ENCODE assay signal across 12 cellular contexts in the genomic region with DNA sequence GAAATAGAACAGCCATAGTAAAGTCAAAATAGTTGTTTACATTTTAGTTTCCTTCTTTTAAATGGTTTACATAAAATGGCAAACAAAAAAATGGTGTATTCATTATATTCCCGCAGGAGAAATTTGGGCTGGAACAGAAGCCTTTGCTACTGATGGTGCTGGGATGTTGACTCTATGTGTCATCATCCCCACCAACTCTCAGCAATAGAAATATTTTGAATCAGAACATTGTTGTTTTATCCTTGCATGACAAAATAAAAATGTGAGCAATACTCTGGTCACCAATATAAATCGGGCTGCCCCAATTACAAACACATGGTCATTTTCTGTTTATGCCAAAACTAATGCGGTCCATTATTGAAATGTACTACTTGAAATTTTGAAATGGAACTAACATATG.
A peak's percentile ranks its signal among the peaks of the same experiment; 100 is the strongest.
DNase-seq lines count a peak whose midpoint lies in the region; TF ChIP-seq lines count a peak whose summit lies in the region.
"Had no signal": no experiment of that assay in that cellular context is flagged by ENCODE, and none has a peak within 500 bp of the region (broad histone marks: within the 10 kb centered on the region; RNA-seq: fewer than 3 reads in every experiment).

No MANE protein-coding gene starts in this region.

- H3K36me3 Mint-ChIP-seq in HFFc6 (ENCODE audit: low read depth), result no peaks in the 10 kb centered on the region
- H3K36me3 Mint-ChIP-seq: CD4-positive, alpha-beta memory T cell had no signal

- H3K9me3 Mint-ChIP-seq in HFFc6, result no peaks in the 10 kb centered on the region; the same call in 1 of the 2 replicates

- no peaks in the 10 kb centered on the region for H3K9me3 ChIP-seq in MG63
- H3K9me3 ChIP-seq: BE2C had no signal

- DNase-seq in HFFc6, result peak; percentile 17
- DNase-seq in MG63, result peak; percentile 0
- DNase-seq in dedifferentiated amniotic fluid mesenchymal stem cell (ENCODE audit: extremely low spot score), result peak; percentile 17
- peak; percentile 27 for DNase-seq in skeletal muscle cell (ENCODE audit: low read depth)
- no peak for DNase-seq in cortex of kidney (lab: John Stamatoyannopoulos, UW)
- DNase-seq in OCI-M1 (lab: John Stamatoyannopoulos, UW), result no peak
- no peak for DNase-seq in anterior cingulate cortex (lab: John Stamatoyannopoulos, UW)
- DNase-seq: BE2C; CD4-positive, alpha-beta memory T cell; DMS79; GDM1; HCEC 1CT had no signal

- peaks cover 6% of the 10 kb centered on the region; the same call in 1 of the 2 replicates for H3K4me1 Mint-ChIP-seq in HFFc6 (ENCODE audit: low read depth)
- H3K4me1 Mint-ChIP-seq: CD4-positive, alpha-beta memory T cell had no signal

- H3K27ac Mint-ChIP-seq in HFFc6, result no peak overlapping the region
- H3K27ac Mint-ChIP-seq: CD4-positive, alpha-beta memory T cell had no signal

- H3K27me3 Mint-ChIP-seq in HFFc6 (ENCODE audit: insufficient read depth), result no peaks in the 10 kb centered on the region; the same call in 1 of the 2 replicates
- H3K27me3 Mint-ChIP-seq: CD4-positive, alpha-beta memory T cell had no signal

- H3K4me3 Mint-ChIP-seq in HFFc6, result no peak overlapping the region
- H3K4me3 Mint-ChIP-seq: CD4-positive, alpha-beta memory T cell had no signal

- no peaks in the 10 kb centered on the region for H3K27me3 ChIP-seq in MG63
- H3K27me3 ChIP-seq: BE2C had no signal

- H3K36me3 ChIP-seq in MG63, result no peaks in the 10 kb centered on the region
- H3K36me3 ChIP-seq: BE2C had no signal

- H3K4me3 ChIP-seq in MG63 (no peak overlapping the region), skeletal muscle cell (ENCODE audit: low read depth, low read length) (no peak overlapping the region)

- no peak for TF ChIP-seq CTCF in HFFc6 (IDR thresholded peaks at IDR 0.05)

Comparison
In these comparisons a context has a peak if more than half of its experiments do, and no peak if none do; other contexts are left out.
1. DNase-seq: peak in HFFc6 (single experiment), MG63 (single experiment), dedifferentiated amniotic fluid mesenchymal stem cell (single experiment) and skeletal muscle cell (single experiment); none in cortex of kidney (single experiment), OCI-M1 (single experiment) and anterior cingulate cortex (0 of 58).